ENCODE assay signal across 8 cellular contexts in genomic region chr6:108847738-108848115, GRCh38. TPM values are rescaled to one million over a fixed set of nuclear protein-coding genes. Genes with fewer than 3 reads are reported as not detected.
DNase-seq lines count a peak whose midpoint lies in the region; ATAC-seq and TF ChIP-seq lines count a peak whose summit lies in the region.

No MANE protein-coding gene starts in this region.

- intact Hi-C loops in activated B cell treated with CpG ODN at 0.5 μM for 24 hours (cut with micrococcal nuclease): loop anchor here (1.0 to 5.0 kb wide), 8 partner anchors 12 to 585 kb away; partner anchors contain the start of genes AFG1L, CD164, CEP57L1 and SNX3
- intact Hi-C loops in right cardiac atrium (cut with DNase I): no loop called here

- 52% methylated on average over 12 of the region's 12 CpGs for WGBS in right cardiac atrium

- H3K27ac Mint-ChIP-seq in activated B cell treated with CpG ODN at 0.5 μM for 24 hours: peak overlapping the region; percentile 83
- H3K27ac Mint-ChIP-seq in stimulated activated naive B cell treated with anti-CD40 and anti-IgM and Interleukin-4, amounts not matched to agents 10 μg/mL and 1 μg/mL and 100 μg/mL, for 72 hours: peak overlapping the region; percentile 89

- H3K4me1 Mint-ChIP-seq in activated B cell treated with CpG ODN at 0.5 μM for 24 hours: peaks cover 14% of the 10 kb centered on the region
- peaks cover 8 to 20% of the 10 kb centered on the region in 2 donors for H3K4me1 Mint-ChIP-seq in stimulated activated naive B cell treated with anti-CD40 and anti-IgM and Interleukin-4, amounts not matched to agents 10 μg/mL and 1 μg/mL and 100 μg/mL, for 72 hours

- H3K9me3 Mint-ChIP-seq in activated B cell treated with CpG ODN at 0.5 μM for 24 hours: no peaks in the 10 kb centered on the region
- H3K9me3 Mint-ChIP-seq in stimulated activated naive B cell treated with anti-CD40 and anti-IgM and Interleukin-4, amounts not matched to agents 10 μg/mL and 1 μg/mL and 100 μg/mL, for 72 hours: no peaks in the 10 kb centered on the region

- no peaks in the 10 kb centered on the region for H3K36me3 ChIP-seq in HUES6 (ENCODE audit: control insufficient read depth, insufficient read depth, low read length)

- H3K27ac ChIP-seq in HUES6 (ENCODE audit: low read depth, low read length) (no peak overlapping the region), right cardiac atrium (ENCODE audit: low read length) (peak overlapping the region; percentile 76)

- ATAC-seq in activated B cell treated with CpG ODN at 0.5 μM for 24 hours (ENCODE audit: low read depth) (peak; percentile 4), right cardiac atrium (no peak), HG02588 (IDR thresholded peaks at IDR 0.05; ENCODE audit: unreplicated experiment) (no peak), HG03095 (IDR thresholded peaks at IDR 0.05; ENCODE audit: unreplicated experiment) (no peak), GM18909 (IDR thresholded peaks at IDR 0.05; ENCODE audit: poor library complexity, unreplicated experiment) (no peak), HG02763 (IDR thresholded peaks at IDR 0.05; ENCODE audit: unreplicated experiment) (no peak)
- peak in 1 of 2 donors; percentile 17 for ATAC-seq in stimulated activated naive B cell treated with anti-CD40 and anti-IgM and Interleukin-4, amounts not matched to agents 10 μg/mL and 1 μg/mL and 100 μg/mL, for 72 hours (replicated peaks)

- POLR2A ChIA-PET in activated B cell treated with CpG ODN at 0.5 μM for 24 hours (lab: Charles Lee): interaction anchor here (0.6 to 1.8 kb wide), 8 partner anchors 10 to 773 kb away, joined by 3 to 9 read pairs (median 5); partner anchors contain the start of genes CEP57L1 and SESN1

- no peaks in the 10 kb centered on the region for H3K9me3 ChIP-seq in HUES6 (ENCODE audit: control insufficient read depth, insufficient read depth, low read depth, low read length)
- no peaks in the 10 kb centered on the region for H3K9me3 ChIP-seq in right cardiac atrium (ENCODE audit: control insufficient read depth, low read length)

- no peak for TF ChIP-seq CTCF in activated B cell treated with CpG ODN at 0.5 μM for 24 hours (IDR thresholded peaks at IDR 0.05)

- H3K4me1 ChIP-seq in HUES6 (ENCODE audit: control insufficient read depth, insufficient read depth, low read length): peaks cover 6% of the 10 kb centered on the region
- peaks cover 5% of the 10 kb centered on the region for H3K4me1 ChIP-seq in right cardiac atrium (ENCODE audit: control insufficient read depth, insufficient read depth, low read length)

- no peaks in the 10 kb centered on the region for H3K36me3 Mint-ChIP-seq in activated B cell treated with CpG ODN at 0.5 μM for 24 hours (ENCODE audit: low read depth)
- no peaks in the 10 kb centered on the region for H3K36me3 Mint-ChIP-seq in stimulated activated naive B cell treated with anti-CD40 and anti-IgM and Interleukin-4, amounts not matched to agents 10 μg/mL and 1 μg/mL and 100 μg/mL, for 72 hours

- no peaks in the 10 kb centered on the region for H3K27me3 ChIP-seq in HUES6 (ENCODE audit: control insufficient read depth, insufficient read depth, low read length)
- H3K27me3 ChIP-seq in right cardiac atrium (ENCODE audit: control insufficient read depth, insufficient read depth): no peaks in the 10 kb centered on the region

- peak overlapping the region; percentile 18 for H3K9ac ChIP-seq in HUES6 (ENCODE audit: low read length)

- peaks cover 3% of the 10 kb centered on the region for H3K27me3 Mint-ChIP-seq in activated B cell treated with CpG ODN at 0.5 μM for 24 hours
- peaks cover 0 to 3% of the 10 kb centered on the region in 2 donors for H3K27me3 Mint-ChIP-seq in stimulated activated naive B cell treated with anti-CD40 and anti-IgM and Interleukin-4, amounts not matched to agents 10 μg/mL and 1 μg/mL and 100 μg/mL, for 72 hours

- DNase-seq in activated B cell treated with CpG ODN at 0.5 μM for 24 hours (no peak), right cardiac atrium (no peak)
- DNase-seq in stimulated activated naive B cell treated with anti-CD40 and anti-IgM and Interleukin-4, amounts not matched to agents 10 μg/mL and 1 μg/mL and 100 μg/mL, for 72 hours: no peak

- H3K4me3 ChIP-seq in HUES6 (ENCODE audit: low read depth, low read length): peak overlapping the region; percentile 94
- H3K4me3 ChIP-seq in right cardiac atrium (ENCODE audit: low read length): peak overlapping the region; percentile 50

- peak overlapping the region; percentile 86 for H3K4me3 Mint-ChIP-seq in activated B cell treated with CpG ODN at 0.5 μM for 24 hours
- peak overlapping the region; percentile 89 to 93 for H3K4me3 Mint-ChIP-seq in stimulated activated naive B cell treated with anti-CD40 and anti-IgM and Interleukin-4, amounts not matched to agents 10 μg/mL and 1 μg/mL and 100 μg/mL, for 72 hours

- CTCF ChIA-PET in activated B cell treated with CpG ODN at 0.5 μM for 24 hours (lab: Charles Lee): interaction anchor here (1.0 to 2.6 kb wide), 4 partner anchors 46 to 305 kb away, joined by 3 to 11 read pairs (median 6); no protein-coding TSS in a partner anchor

RNA-seq across cellular contexts. Expression of gene ARMC2, which starts 0.5 kb away (rescaled TPM):
- 3.5 and 4.3 TPM in 2 replicates for total RNA-seq in activated B cell treated with CpG ODN at 0.5 μM for 24 hours
- 10 to 100 TPM; 12.6 to 16.2 (median 14.0) TPM for total RNA-seq in right cardiac atrium
- polyA plus RNA-seq in right cardiac atrium: 3.7 TPM
